In genomic region chrX:74291964-74292891, GRCh38 we compare ENCODE assay signal across 8 cellular contexts. TPM values are rescaled to one million over a fixed set of nuclear protein-coding genes. Genes with fewer than 3 reads are reported as not detected.
DNase-seq lines count a peak whose midpoint lies in the region; ATAC-seq lines count a peak whose summit lies in the region.

No MANE protein-coding gene starts in this region.

- ATAC-seq in GM18498 (IDR thresholded peaks at IDR 0.05; ENCODE audit: unreplicated experiment) (peak; percentile 91), HG02885 (IDR thresholded peaks at IDR 0.05; ENCODE audit: poor library complexity, unreplicated experiment) (peak; percentile 89), T-helper 17 cell (peak; percentile 90)

- H3K27ac Mint-ChIP-seq in T-helper 17 cell = peak overlapping the region; percentile 97

- DNase-seq in NCI-H1694 treated with DMSO at 0.1 percent for 48 hours (lab: John Stamatoyannopoulos, UW) = peak; percentile 95
- DNase-seq in T-helper 17 cell = peak; percentile 63 to 73 (median 71)
- DNase-seq in anterior cingulate cortex (lab: John Stamatoyannopoulos, UW) = peak; percentile 34 to 88 (median 78)
- peak; percentile 72 for DNase-seq in hepatic stellate cell (ENCODE audit: low spot score)
- DNase-seq in retina = peak; percentile 90
- no peak for DNase-seq in 8988T

- peak overlapping the region; percentile 95 for H3K4me3 Mint-ChIP-seq in T-helper 17 cell

- peaks cover 2% of the 10 kb centered on the region for H3K36me3 Mint-ChIP-seq in T-helper 17 cell (ENCODE audit: low read depth)

- no peaks in the 10 kb centered on the region for H3K9me3 ChIP-seq in T-helper 17 cell (ENCODE audit: control insufficient read depth, low read length, poor library complexity, severe bottlenecking)

- no peaks in the 10 kb centered on the region for H3K27me3 Mint-ChIP-seq in T-helper 17 cell

- peaks cover 13% of the 10 kb centered on the region for H3K4me1 Mint-ChIP-seq in T-helper 17 cell

RNA-seq across cellular contexts. Expression of gene ZCCHC13, which starts 11.8 kb away (rescaled TPM):
- not detected for total RNA-seq in T-helper 17 cell
